In the genomic region with DNA sequence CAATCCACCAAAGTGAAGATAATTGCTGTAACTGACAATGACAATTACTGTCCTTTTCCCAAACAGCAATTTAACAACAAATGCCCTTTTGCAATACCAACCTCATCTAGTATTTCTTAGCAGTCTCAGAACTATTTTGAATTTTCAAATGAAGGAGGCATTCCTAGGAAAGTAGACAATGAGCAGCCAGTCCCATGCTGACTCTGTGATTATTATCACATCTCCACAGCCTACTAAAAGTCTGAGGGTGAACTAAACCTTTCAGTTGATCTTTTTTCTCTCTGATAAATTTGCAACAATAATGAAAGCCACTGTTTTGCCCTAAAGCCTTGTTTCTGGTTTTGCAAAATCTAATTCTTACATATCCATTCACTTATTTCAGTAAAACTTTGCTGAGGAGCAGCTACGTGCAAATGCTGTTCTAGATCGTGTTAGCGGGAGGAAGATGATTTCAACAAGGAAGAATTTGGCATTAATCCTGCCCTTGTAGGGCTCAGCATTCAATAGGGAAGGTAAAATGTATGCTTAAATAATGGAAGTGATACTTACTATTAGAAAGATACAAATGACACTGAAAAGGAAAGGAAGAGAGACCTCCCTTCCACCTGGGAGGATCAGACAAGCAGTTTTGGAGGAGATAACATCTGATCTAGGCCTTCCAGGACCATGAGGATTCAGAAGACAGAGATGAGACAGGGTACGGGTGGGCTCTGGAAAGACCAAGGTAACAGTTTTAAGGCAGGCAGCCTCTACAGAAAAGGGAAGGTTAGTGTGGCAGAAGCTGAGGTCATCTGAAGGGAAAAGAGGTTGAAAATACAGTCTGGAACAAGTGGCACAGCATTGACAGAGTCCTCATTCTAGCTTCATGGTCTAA, we compare ENCODE assay signal across 9 cellular contexts. TPM values are rescaled to one million over a fixed set of nuclear protein-coding genes. Genes with fewer than 3 reads are reported as not detected.
A peak's percentile ranks its signal among the peaks of the same experiment; 100 is the strongest.
DNase-seq lines count a peak whose midpoint lies in the region; ATAC-seq and TF ChIP-seq lines count a peak whose summit lies in the region.
"Had no signal": no experiment of that assay in that cellular context is flagged by ENCODE, and none has a peak within 500 bp of the region (broad histone marks: within the 10 kb centered on the region; RNA-seq: fewer than 3 reads in every experiment).

No MANE protein-coding gene starts in this region.

- no peak for ATAC-seq in activated T-cell treated with anti-CD3 and anti-CD28 coated beads, Interleukin-2, amount 50 U/mL, for 72 hours (replicated peaks in 1 of 2)
- peak; percentile 25 for ATAC-seq in WTC11
- no peak for ATAC-seq in stimulated activated memory B cell treated with anti-CD40 and anti-IgM and Interleukin-4, amounts not matched to agents 10 μg/mL and 1 μg/mL and 100 μg/mL, for 72 hours
- ATAC-seq in HG03039 (IDR thresholded peaks at IDR 0.05; ENCODE audit: unreplicated experiment): no peak

- no peaks in the 10 kb centered on the region for H3K27me3 ChIP-seq in Caco-2 (replicated peaks; ENCODE audit: control insufficient read depth, insufficient read depth, low read length)

- peak overlapping the region; percentile 92 for H3K27ac Mint-ChIP-seq in activated T-cell treated with anti-CD3 and anti-CD28 coated beads, Interleukin-2, amount 50 U/mL, for 72 hours
- H3K27ac Mint-ChIP-seq in WTC11: peak overlapping the region; percentile 85
- H3K27ac Mint-ChIP-seq in stimulated activated memory B cell treated with anti-CD40 and anti-IgM and Interleukin-4, amounts not matched to agents 10 μg/mL and 1 μg/mL and 100 μg/mL, for 72 hours: peak overlapping the region; percentile 98
- H3K27ac Mint-ChIP-seq in Caco-2 (ENCODE audit: unreplicated experiment): no peak overlapping the region

- H3K9me3 Mint-ChIP-seq in activated T-cell treated with anti-CD3 and anti-CD28 coated beads, Interleukin-2, amount 50 U/mL, for 72 hours: no peaks in the 10 kb centered on the region
- no peaks in the 10 kb centered on the region for H3K9me3 Mint-ChIP-seq in WTC11
- no peaks in the 10 kb centered on the region for H3K9me3 Mint-ChIP-seq in stimulated activated memory B cell treated with anti-CD40 and anti-IgM and Interleukin-4, amounts not matched to agents 10 μg/mL and 1 μg/mL and 100 μg/mL, for 72 hours
- no peaks in the 10 kb centered on the region for H3K9me3 Mint-ChIP-seq in Caco-2 (ENCODE audit: unreplicated experiment)

- POLR2A ChIA-PET in WTC11 (lab: Charles Lee) (no interaction called here), Caco-2 (lab: Charles Lee) (no interaction called here)

- H3K27me3 Mint-ChIP-seq in activated T-cell treated with anti-CD3 and anti-CD28 coated beads, Interleukin-2, amount 50 U/mL, for 72 hours (ENCODE audit: low read depth): no peaks in the 10 kb centered on the region
- H3K27me3 Mint-ChIP-seq in WTC11 (ENCODE audit: low read depth): no peaks in the 10 kb centered on the region
- H3K27me3 Mint-ChIP-seq in stimulated activated memory B cell treated with anti-CD40 and anti-IgM and Interleukin-4, amounts not matched to agents 10 μg/mL and 1 μg/mL and 100 μg/mL, for 72 hours: no peaks in the 10 kb centered on the region
- H3K27me3 Mint-ChIP-seq in Caco-2 (ENCODE audit: insufficient read depth, unreplicated experiment): no peaks in the 10 kb centered on the region

- TF ChIP-seq CTCF in WTC11 (IDR thresholded peaks at IDR 0.05): no peak
- TF ChIP-seq CTCF in fibroblast of mammary gland (conservative IDR thresholded peaks at IDR 0.05; ENCODE audit: control insufficient read depth, insufficient read depth, low read depth, low read length): no peak
- TF ChIP-seq CTCF in Caco-2 (IDR thresholded peaks at IDR 0.05; ENCODE audit: insufficient read depth in 1 of 2, low read depth in 1 of 2, low read length in 1 of 2, severe bottlenecking in 1 of 2, unreplicated experiment in 1 of 2): no peak

- H3K4me3 ChIP-seq in fibroblast of mammary gland (ENCODE audit: control insufficient read depth, low read depth, low read length) (no peak overlapping the region), Caco-2 (ENCODE audit: low read depth, low read length) (no peak overlapping the region)

- peaks cover 2% of the 10 kb centered on the region for H3K36me3 ChIP-seq in Caco-2 (ENCODE audit: control insufficient read depth, insufficient read depth, low read length)

- no peak for DNase-seq in activated T-cell treated with anti-CD3 and anti-CD28 coated beads, Interleukin-2, amount 50 U/mL, for 72 hours
- no peak for DNase-seq in activated T-cell treated with anti-CD3 and anti-CD28 coated beads, Interleukin-2, amount 50 U/mL, for 1 hour
- no peak for DNase-seq in WTC11 (ENCODE audit: low spot score)
- DNase-seq in fibroblast of mammary gland (ENCODE audit: low read depth): peak; percentile 34
- no peak for DNase-seq in Caco-2
- no peak for DNase-seq in mucosa of gallbladder (ENCODE audit: low spot score)
- DNase-seq: C1 segment of cervical spinal cord had no signal

- H3K36me3 Mint-ChIP-seq in activated T-cell treated with anti-CD3 and anti-CD28 coated beads, Interleukin-2, amount 50 U/mL, for 72 hours (ENCODE audit: insufficient read depth in 2 of 2): peaks cover 21 to 55% of the 10 kb centered on the region in 2 donors
- peaks cover 52% of the 10 kb centered on the region for H3K36me3 Mint-ChIP-seq in WTC11
- H3K36me3 Mint-ChIP-seq in stimulated activated memory B cell treated with anti-CD40 and anti-IgM and Interleukin-4, amounts not matched to agents 10 μg/mL and 1 μg/mL and 100 μg/mL, for 72 hours: peaks cover 76% of the 10 kb centered on the region
- peaks cover 84% of the 10 kb centered on the region for H3K36me3 Mint-ChIP-seq in Caco-2 (ENCODE audit: insufficient read depth, unreplicated experiment)

- CTCF ChIA-PET in WTC11 (lab: Charles Lee) (no interaction called here), Caco-2 (lab: Charles Lee) (no interaction called here)

- BruUV-seq in Caco-2 (replicated peaks; lab: Mats Ljungman, UMichigan): no TSS peak

- peak overlapping the region; percentile 13 to 83 for H3K4me3 Mint-ChIP-seq in activated T-cell treated with anti-CD3 and anti-CD28 coated beads, Interleukin-2, amount 50 U/mL, for 72 hours
- H3K4me3 Mint-ChIP-seq in WTC11 (no peak overlapping the region), Caco-2 (ENCODE audit: unreplicated experiment) (no peak overlapping the region)
- no peak overlapping the region for H3K4me3 Mint-ChIP-seq in stimulated activated memory B cell treated with anti-CD40 and anti-IgM and Interleukin-4, amounts not matched to agents 10 μg/mL and 1 μg/mL and 100 μg/mL, for 72 hours

- no peaks in the 10 kb centered on the region for H3K9me3 ChIP-seq in Caco-2

- peaks cover 89% of the 10 kb centered on the region for H3K4me1 Mint-ChIP-seq in activated T-cell treated with anti-CD3 and anti-CD28 coated beads, Interleukin-2, amount 50 U/mL, for 72 hours (ENCODE audit: low read depth)
- H3K4me1 Mint-ChIP-seq in WTC11 (peaks cover 54% of the 10 kb centered on the region), Caco-2 (ENCODE audit: low read depth, unreplicated experiment) (peaks cover 36% of the 10 kb centered on the region)
- H3K4me1 Mint-ChIP-seq in stimulated activated memory B cell treated with anti-CD40 and anti-IgM and Interleukin-4, amounts not matched to agents 10 μg/mL and 1 μg/mL and 100 μg/mL, for 72 hours: peaks cover 86% of the 10 kb centered on the region

- H3K4me1 ChIP-seq in Caco-2: peaks cover 20% of the 10 kb centered on the region; the same call in 1 of the 2 replicates

- intact Hi-C loops in Caco-2 (cut with micrococcal nuclease; ENCODE audit: unreplicated experiment): no loop called here

TF ChIP-seq in WTC11, 78 proteins besides CTCF, POLR2A, EP300 and RAD21 (continues in another document):
- TF ChIP-seq GTF2I (CRISPR knock-in tag; conservative IDR thresholded peaks at IDR 0.05) (no peak), MYBL2 (CRISPR knock-in tag; IDR thresholded peaks at IDR 0.05) (no peak), MXD4 (CRISPR knock-in tag; IDR thresholded peaks at IDR 0.05; ENCODE audit: borderline replicate concordance) (no peak)
- TF ChIP-seq, protein P1, sequence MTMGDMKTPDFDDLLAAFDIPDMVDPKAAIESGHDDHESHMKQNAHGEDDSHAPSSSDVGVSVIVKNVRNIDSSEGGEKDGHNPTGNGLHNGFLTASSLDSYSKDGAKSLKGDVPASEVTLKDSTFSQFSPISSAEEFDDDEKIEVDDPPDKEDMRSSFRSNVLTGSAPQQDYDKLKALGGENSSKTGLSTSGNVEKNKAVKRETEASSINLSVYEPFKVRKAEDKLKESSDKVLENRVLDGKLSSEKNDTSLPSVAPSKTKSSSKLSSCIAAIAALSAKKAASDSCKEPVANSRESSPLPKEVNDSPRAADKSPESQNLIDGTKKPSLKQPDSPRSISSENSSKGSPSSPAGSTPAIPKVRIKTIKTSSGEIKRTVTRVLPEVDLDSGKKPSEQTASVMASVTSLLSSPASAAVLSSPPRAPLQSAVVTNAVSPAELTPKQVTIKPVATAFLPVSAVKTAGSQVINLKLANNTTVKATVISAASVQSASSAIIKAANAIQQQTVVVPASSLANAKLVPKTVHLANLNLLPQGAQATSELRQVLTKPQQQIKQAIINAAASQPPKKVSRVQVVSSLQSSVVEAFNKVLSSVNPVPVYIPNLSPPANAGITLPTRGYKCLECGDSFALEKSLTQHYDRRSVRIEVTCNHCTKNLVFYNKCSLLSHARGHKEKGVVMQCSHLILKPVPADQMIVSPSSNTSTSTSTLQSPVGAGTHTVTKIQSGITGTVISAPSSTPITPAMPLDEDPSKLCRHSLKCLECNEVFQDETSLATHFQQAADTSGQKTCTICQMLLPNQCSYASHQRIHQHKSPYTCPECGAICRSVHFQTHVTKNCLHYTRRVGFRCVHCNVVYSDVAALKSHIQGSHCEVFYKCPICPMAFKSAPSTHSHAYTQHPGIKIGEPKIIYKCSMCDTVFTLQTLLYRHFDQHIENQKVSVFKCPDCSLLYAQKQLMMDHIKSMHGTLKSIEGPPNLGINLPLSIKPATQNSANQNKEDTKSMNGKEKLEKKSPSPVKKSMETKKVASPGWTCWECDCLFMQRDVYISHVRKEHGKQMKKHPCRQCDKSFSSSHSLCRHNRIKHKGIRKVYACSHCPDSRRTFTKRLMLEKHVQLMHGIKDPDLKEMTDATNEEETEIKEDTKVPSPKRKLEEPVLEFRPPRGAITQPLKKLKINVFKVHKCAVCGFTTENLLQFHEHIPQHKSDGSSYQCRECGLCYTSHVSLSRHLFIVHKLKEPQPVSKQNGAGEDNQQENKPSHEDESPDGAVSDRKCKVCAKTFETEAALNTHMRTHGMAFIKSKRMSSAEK (CRISPR knock-in tag; IDR thresholded peaks at IDR 0.05; ENCODE audit: borderline replicate concordance): no peak
- TF ChIP-seq, protein P2, sequence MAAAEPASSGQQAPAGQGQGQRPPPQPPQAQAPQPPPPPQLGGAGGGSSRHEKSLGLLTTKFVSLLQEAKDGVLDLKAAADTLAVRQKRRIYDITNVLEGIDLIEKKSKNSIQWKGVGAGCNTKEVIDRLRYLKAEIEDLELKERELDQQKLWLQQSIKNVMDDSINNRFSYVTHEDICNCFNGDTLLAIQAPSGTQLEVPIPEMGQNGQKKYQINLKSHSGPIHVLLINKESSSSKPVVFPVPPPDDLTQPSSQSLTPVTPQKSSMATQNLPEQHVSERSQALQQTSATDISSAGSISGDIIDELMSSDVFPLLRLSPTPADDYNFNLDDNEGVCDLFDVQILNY (CRISPR knock-in tag; IDR thresholded peaks at IDR 0.05): no peak

RNA-seq across cellular contexts. Expression of a gene that starts 47.4 kb away (rescaled TPM):
- total RNA-seq in activated T-cell treated with anti-CD3 and anti-CD28 coated beads, Interleukin-2, amount 50 U/mL, for 72 hours: 100 to 1,000 TPM; 265 to 277 TPM
- total RNA-seq in WTC11 (2021) (136 to 179 TPM (median 143 TPM) in 3 replicates), Caco-2 (2022) (245 and 259 TPM in 2 replicates), mucosa of gallbladder (70.2 TPM)

Comparison
In these comparisons a context has a peak if more than half of its experiments do, and no peak if none do; other contexts are left out.
1. H3K4me3 Mint-ChIP-seq: peak in activated T-cell treated with anti-CD3 and anti-CD28 coated beads, Interleukin-2, amount 50 U/mL, for 72 hours (2 of 2); none in WTC11 (single experiment), stimulated activated memory B cell treated with anti-CD40 and anti-IgM and Interleukin-4, amounts not matched to agents 10 μg/mL and 1 μg/mL and 100 μg/mL, for 72 hours (single experiment) and Caco-2 (single experiment).